32 cellular contexts compared by ENCODE assay signal in genomic region chr5:67413749-67414148, GRCh38.
"Had no signal": no experiment of that assay in that cellular context is flagged by ENCODE, and none has a peak within 500 bp of the region (broad histone marks: within the 10 kb centered on the region; RNA-seq: fewer than 3 reads in every experiment).

No MANE protein-coding gene starts in this region.

- H3K36me3 Mint-ChIP-seq: activated naive CD4-positive, alpha-beta T cell treated with anti-CD3 and anti-CD28 coated beads, Interleukin-2, amount 10 ng/mL, durations not matched to agents 7 days and 5 days; activated naive CD8-positive, alpha-beta T cell treated with anti-CD3 and anti-CD28 coated beads, Interleukin-2, amount 10 ng/mL, durations not matched to agents 7 days and 5 days; brain had no signal

- H3K27ac ChIP-seq: ascending aorta, breast epithelium, coronary artery, heart left ventricle, WERI-Rb-1 had no signal

- H3K4me1 ChIP-seq: ascending aorta, breast epithelium had no signal

- DNase-seq: activated B cell treated with CpG ODN at 0.5 μM for 24 hours; activated CD4-positive, alpha-beta T cell treated with anti-CD3 and anti-CD28 coated beads for 48 hours; activated CD4-positive, alpha-beta T cell treated with anti-CD3 and anti-CD28 coated beads, Interleukin-2, amount 50 U/mL, for 1 hour; activated CD4-positive, alpha-beta T cell treated with anti-CD3 and anti-CD28 coated beads, Interleukin-2, amount 50 U/mL, for 48 hours; activated CD8-positive, alpha-beta memory T cell treated with anti-CD3 and anti-CD28 coated beads for 24 hours; activated CD8-positive, alpha-beta T cell treated with anti-CD3 and anti-CD28 coated beads for 36 hours; activated gamma-delta T cell; activated naive CD4-positive, alpha-beta T cell; activated naive CD4-positive, alpha-beta T cell treated with anti-CD3 and anti-CD28 coated beads, Interleukin-2, amount 10 ng/mL, durations not matched to agents 7 days and 5 days; activated naive CD8-positive, alpha-beta T cell treated with anti-CD3 and anti-CD28 coated beads, Interleukin-2, amount 10 ng/mL, durations not matched to agents 7 days and 5 days; activated T-cell treated with anti-CD3 and anti-CD28 coated beads, Interleukin-2, amount 50 U/mL, for 48 hours; effector CD4-positive, alpha-beta T cell; effector memory CD8-positive, alpha-beta T cell; foreskin fibroblast; glutamatergic neuron; heart left ventricle; T-helper 1 cell; T-helper 17 cell; T1000; WERI-Rb-1 had no signal

- H3K27ac Mint-ChIP-seq: activated B cell treated with CpG ODN at 0.5 μM for 24 hours; activated CD8-positive, alpha-beta T cell treated with anti-CD3 and anti-CD28 coated beads for 36 hours; activated naive CD4-positive, alpha-beta T cell treated with anti-CD3 and anti-CD28 coated beads, Interleukin-2, amount 10 ng/mL, durations not matched to agents 7 days and 5 days; activated naive CD4-positive, alpha-beta T cell treated with anti-CD3 and anti-CD28 coated beads, Interleukin-2, amount 50 U/mL, for 72 hours; activated naive CD8-positive, alpha-beta T cell treated with anti-CD3 and anti-CD28 coated beads, Interleukin-2, amount 10 ng/mL, durations not matched to agents 7 days and 5 days; activated T-helper 1 cell treated with anti-CD3 and anti-CD28 coated beads, Interleukin-12 subunit alpha, Interleukin-12 subunit beta, Interleukin-2, Interleukin-4 antibody, amounts not matched to agents 30 ng/mL and 10 ng/mL and 1 ng/mL, durations not matched to agents 14 hours and 24 hours and 36 hours; activated T-helper 2 cell treated with anti-CD3 and anti-CD28 coated beads, Interferon-gamma antibody, Interleukin-2, Interleukin-4, amounts not matched to agents 10 μg/mL and 5 μg/mL and 100 μg/mL, durations not matched to agents 14 hours and 24 hours and 36 hours; brain; dendritic cell treated with granulocyte-macrophage colony-stimulating factor and Interleukin-4, amounts not matched to agents 40 ng/mL and 50 ng/mL, for 4 days; effector memory CD8-positive, alpha-beta T cell; T-helper 17 cell; T-helper 2 cell treated with Interferon-gamma antibody and Interleukin-4, amounts not matched to agents 5 μg/mL and 100 μg/mL, for 36 hours had no signal

- H3K4me3 ChIP-seq: ascending aorta, breast epithelium, coronary artery, heart left ventricle had no signal

- H3K27me3 Mint-ChIP-seq: activated B cell treated with CpG ODN at 0.5 μM for 24 hours; central memory CD8-positive, alpha-beta T cell; dendritic cell treated with granulocyte-macrophage colony-stimulating factor and Interleukin-4, amounts not matched to agents 40 ng/mL and 50 ng/mL, for 4 days had no signal

- ATAC-seq: activated CD4-positive, CD25-positive, alpha-beta regulatory T cell treated with anti-CD3 and anti-CD28 coated beads, Interleukin-2, amount 50 U/mL, for 24 hours; activated CD8-positive, alpha-beta T cell treated with anti-CD3 and anti-CD28 coated beads for 36 hours; activated naive CD4-positive, alpha-beta T cell treated with anti-CD3 and anti-CD28 coated beads, Interleukin-2, amount 50 U/mL, for 72 hours; effector memory CD8-positive, alpha-beta T cell; esophagus mucosa; heart left ventricle; T-helper 17 cell had no signal

- H3K9me3 ChIP-seq: ascending aorta, breast epithelium, heart left ventricle had no signal

- H3K36me3 ChIP-seq: ascending aorta, breast epithelium, heart left ventricle, WERI-Rb-1 had no signal

- H3K27me3 ChIP-seq: ascending aorta, breast epithelium, heart left ventricle had no signal

- H3K9me3 Mint-ChIP-seq: activated B cell treated with CpG ODN at 0.5 μM for 24 hours; activated CD8-positive, alpha-beta T cell treated with anti-CD3 and anti-CD28 coated beads for 36 hours; activated naive CD4-positive, alpha-beta T cell treated with anti-CD3 and anti-CD28 coated beads, Interleukin-2, amount 10 ng/mL, durations not matched to agents 7 days and 5 days; activated naive CD4-positive, alpha-beta T cell treated with anti-CD3 and anti-CD28 coated beads, Interleukin-2, amount 50 U/mL, for 72 hours; activated naive CD8-positive, alpha-beta T cell treated with anti-CD3 and anti-CD28 coated beads, Interleukin-2, amount 10 ng/mL, durations not matched to agents 7 days and 5 days; activated T-helper 1 cell treated with anti-CD3 and anti-CD28 coated beads, Interleukin-12 subunit alpha, Interleukin-12 subunit beta, Interleukin-2, Interleukin-4 antibody, amounts not matched to agents 30 ng/mL and 10 ng/mL and 1 ng/mL, durations not matched to agents 14 hours and 24 hours and 36 hours; activated T-helper 2 cell treated with anti-CD3 and anti-CD28 coated beads, Interferon-gamma antibody, Interleukin-2, Interleukin-4, amounts not matched to agents 10 μg/mL and 5 μg/mL and 100 μg/mL, durations not matched to agents 14 hours and 24 hours and 36 hours; brain; central memory CD8-positive, alpha-beta T cell; dendritic cell treated with granulocyte-macrophage colony-stimulating factor and Interleukin-4, amounts not matched to agents 40 ng/mL and 50 ng/mL, for 4 days; effector memory CD8-positive, alpha-beta T cell; T-helper 2 cell treated with Interferon-gamma antibody and Interleukin-4, amounts not matched to agents 5 μg/mL and 100 μg/mL, for 36 hours had no signal

- H3K4me3 Mint-ChIP-seq: activated B cell treated with CpG ODN at 0.5 μM for 24 hours; activated CD8-positive, alpha-beta T cell treated with anti-CD3 and anti-CD28 coated beads for 36 hours; activated naive CD4-positive, alpha-beta T cell treated with anti-CD3 and anti-CD28 coated beads, Interleukin-2, amount 10 ng/mL, durations not matched to agents 7 days and 5 days; activated naive CD8-positive, alpha-beta T cell treated with anti-CD3 and anti-CD28 coated beads, Interleukin-2, amount 10 ng/mL, durations not matched to agents 7 days and 5 days; activated T-helper 1 cell treated with anti-CD3 and anti-CD28 coated beads, Interleukin-12 subunit alpha, Interleukin-12 subunit beta, Interleukin-2, Interleukin-4 antibody, amounts not matched to agents 30 ng/mL and 10 ng/mL and 1 ng/mL, durations not matched to agents 14 hours and 24 hours and 36 hours; brain; central memory CD8-positive, alpha-beta T cell; dendritic cell treated with granulocyte-macrophage colony-stimulating factor and Interleukin-4, amounts not matched to agents 40 ng/mL and 50 ng/mL, for 4 days; effector memory CD8-positive, alpha-beta T cell; T-helper 17 cell; T-helper 2 cell treated with Interferon-gamma antibody and Interleukin-4, amounts not matched to agents 5 μg/mL and 100 μg/mL, for 36 hours had no signal
